ENCODE assay signal across 24 cellular contexts in genomic region chr5:641331-641765, GRCh38. TPM values are rescaled to one million over a fixed set of nuclear protein-coding genes. Genes with fewer than 3 reads are reported as not detected.
"Had no signal": no experiment of that assay in that cellular context is flagged by ENCODE, and none has a peak within 500 bp of the region (broad histone marks: within the 10 kb centered on the region; RNA-seq: fewer than 3 reads in every experiment).

No MANE protein-coding gene starts in this region.

- H3K27ac ChIP-seq: HL-60, SJCRH30 had no signal

- H3K27me3 ChIP-seq: SJCRH30 had no signal

- ATAC-seq: Panc1, PC-3, Right ventricle myocardium inferior, SK-N-SH treated with all-trans-retinoic acid at 6 μM for 48 hours had no signal

- DNase-seq: KBM-7, MV-4-11, NCI-H1048, NCI-H1105, NCI-H1417 treated with DMSO at 0.1 percent for 48 hours, NCI-H146, NCI-H1694 treated with DMSO at 0.1 percent for 48 hours, NCI-H2029, NCI-H2081 treated with DMSO at 0.1 percent for 48 hours, NCI-H2171, NCI-H226, NCI-H446, NCI-H510A, NCI-H524 treated with DMSO at 0.1 percent for 48 hours, NCI-H69, NCI-H774, PC-3, SHP77 treated with DMSO at 0.1 percent for 48 hours, SJCRH30 had no signal

- H3K9me3 ChIP-seq: SJCRH30 had no signal

- H3K4me1 ChIP-seq: SJCRH30 had no signal

- H3K4me3 ChIP-seq: SJCRH30 had no signal

RNA-seq across cellular contexts. Expression of gene TPPP, which starts 51.8 kb away (rescaled TPM):
- total RNA-seq: LHCN-M2 had no signal
